In genomic region chrX:74614193-74614909, GRCh38 we compare ENCODE assay signal across 1 cellular context.
TF ChIP-seq lines count a peak whose summit lies in the region.

Gene RLIM, minus strand, starts transcription at chrX:74614624. Its CDS starts 18,647 bp downstream, at chrX:74595977.

TF ChIP-seq in HEK293, 187 proteins besides CTCF, POLR2A, EP300 and RAD21 (continued from another document):
- TF ChIP-seq ZBTB11 (tag by site-specific recombination; conservative IDR thresholded peaks at IDR 0.05; ENCODE audit: low read depth) = peak; percentile 91
- TF ChIP-seq ZNF341 (tag by site-specific recombination; IDR thresholded peaks at IDR 0.05; ENCODE audit: low read depth) = peak; percentile 84
- TF ChIP-seq ZNF169 (tag by site-specific recombination; IDR thresholded peaks at IDR 0.05) = no peak
- no peak for TF ChIP-seq ZNF571 (tag by site-specific recombination; IDR thresholded peaks at IDR 0.05)
- no peak for TF ChIP-seq ELK4 (IDR thresholded peaks at IDR 0.05; ENCODE audit: borderline replicate concordance, low read depth, low read length)
- no peak for TF ChIP-seq WT1 (tag by site-specific recombination; IDR thresholded peaks at IDR 0.05)
- TF ChIP-seq ZNF692 (tag by site-specific recombination; IDR thresholded peaks at IDR 0.05) = peak; percentile 57; the same call in 1 of the 2 replicates
- TF ChIP-seq ZNF10 (tag by site-specific recombination; IDR thresholded peaks at IDR 0.05) = no peak
- TF ChIP-seq, protein P1, sequence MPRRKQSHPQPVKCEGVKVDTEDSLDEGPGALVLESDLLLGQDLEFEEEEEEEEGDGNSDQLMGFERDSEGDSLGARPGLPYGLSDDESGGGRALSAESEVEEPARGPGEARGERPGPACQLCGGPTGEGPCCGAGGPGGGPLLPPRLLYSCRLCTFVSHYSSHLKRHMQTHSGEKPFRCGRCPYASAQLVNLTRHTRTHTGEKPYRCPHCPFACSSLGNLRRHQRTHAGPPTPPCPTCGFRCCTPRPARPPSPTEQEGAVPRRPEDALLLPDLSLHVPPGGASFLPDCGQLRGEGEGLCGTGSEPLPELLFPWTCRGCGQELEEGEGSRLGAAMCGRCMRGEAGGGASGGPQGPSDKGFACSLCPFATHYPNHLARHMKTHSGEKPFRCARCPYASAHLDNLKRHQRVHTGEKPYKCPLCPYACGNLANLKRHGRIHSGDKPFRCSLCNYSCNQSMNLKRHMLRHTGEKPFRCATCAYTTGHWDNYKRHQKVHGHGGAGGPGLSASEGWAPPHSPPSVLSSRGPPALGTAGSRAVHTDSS (tag by site-specific recombination; IDR thresholded peaks at IDR 0.05) = no peak
- TF ChIP-seq ZNF366 (tag by site-specific recombination; conservative IDR thresholded peaks at IDR 0.05) = no peak
- TF ChIP-seq PRDM1 (tag by site-specific recombination; IDR thresholded peaks at IDR 0.05) = peak; percentile 62; the same call in 1 of the 2 replicates
- TF ChIP-seq ZNF600 (tag by site-specific recombination; IDR thresholded peaks at IDR 0.05) = no peak; the same call in 1 of the 2 replicates
